ENCODE assay signal across 18 cellular contexts in the genomic region with DNA sequence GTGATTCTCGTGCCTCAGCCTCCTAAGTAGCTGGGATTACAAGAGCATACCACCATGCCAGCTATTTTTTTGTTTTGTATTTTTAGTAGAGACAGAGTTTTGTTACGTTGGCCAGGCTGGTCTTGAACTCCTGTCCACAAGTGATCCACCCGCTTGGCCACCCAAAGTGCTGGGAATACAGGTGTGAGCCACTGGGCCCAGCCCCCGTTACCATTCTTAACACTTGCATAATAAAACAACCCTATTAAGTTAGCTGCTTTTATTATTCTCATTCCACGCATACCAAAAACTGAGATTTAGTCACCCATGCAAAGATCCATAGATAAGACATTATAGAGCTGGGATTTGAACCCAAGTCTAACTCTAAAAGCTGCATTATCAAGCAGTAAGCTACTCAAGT. TPM values are rescaled to one million over a fixed set of nuclear protein-coding genes. Genes with fewer than 3 reads are reported as not detected.
DNase-seq lines count a peak whose midpoint lies in the region; ATAC-seq, FAIRE-seq and TF ChIP-seq lines count a peak whose summit lies in the region.
"Had no signal": no experiment of that assay in that cellular context is flagged by ENCODE, and none has a peak within 500 bp of the region (broad histone marks: within the 10 kb centered on the region; RNA-seq: fewer than 3 reads in every experiment).

No MANE protein-coding gene starts in this region.

- H2BK5ac ChIP-seq in H1 (ENCODE audit: low read depth, low read length), result no peak overlapping the region
- H2BK5ac ChIP-seq in mesendoderm (ENCODE audit: low read length), result no peak overlapping the region

- H3K27ac ChIP-seq in BLaER1 (no peak overlapping the region), HUES64 (ENCODE audit: low read depth, low read length) (0 out of 2 replicates have a peak overlapping the region, but pooled peaks have one; percentile 45), H1 (ENCODE audit: low read depth, low read length) (no peak overlapping the region), mesendoderm (ENCODE audit: low read depth, low read length) (no peak overlapping the region), kidney (ENCODE audit: low read depth in 2 of 2, low read length in 2 of 2) (no peak overlapping the region)
- H3K27ac ChIP-seq: 22Rv1, A549 had no signal

- H3K4me3 Mint-ChIP-seq in activated CD4-positive, alpha-beta T cell treated with anti-CD3 and anti-CD28 coated beads, Interleukin-2, amount 10 ng/mL, durations not matched to agents 24 days and 14 days, result no peak overlapping the region
- H3K4me3 Mint-ChIP-seq: CD14-positive monocyte; CD4-positive, alpha-beta memory T cell; HFFc6 had no signal

- H3K23ac ChIP-seq in H1 (ENCODE audit: insufficient read length), result no peak overlapping the region
- no peak overlapping the region for H3K23ac ChIP-seq in mesendoderm (ENCODE audit: low read length)

- no peaks in the 10 kb centered on the region for H3K9me3 ChIP-seq in BLaER1
- no peaks in the 10 kb centered on the region for H3K9me3 ChIP-seq in HUES64 (ENCODE audit: insufficient read depth, low read depth, low read length)
- no peaks in the 10 kb centered on the region for H3K9me3 ChIP-seq in H1 (ENCODE audit: insufficient read depth in 2 of 2, low read depth in 1 of 2, low read length in 1 of 2)
- no peaks in the 10 kb centered on the region for H3K9me3 ChIP-seq in kidney (ENCODE audit: control insufficient read depth in 1 of 2, low read length in 2 of 2)
- H3K9me3 ChIP-seq: A549 had no signal

- no peak overlapping the region for H3K27ac Mint-ChIP-seq in activated CD4-positive, alpha-beta T cell treated with anti-CD3 and anti-CD28 coated beads, Interleukin-2, amount 10 ng/mL, durations not matched to agents 24 days and 14 days
- H3K27ac Mint-ChIP-seq: CD14-positive monocyte; CD4-positive, alpha-beta memory T cell; HFFc6 had no signal

- H3K4me1 Mint-ChIP-seq in activated CD4-positive, alpha-beta T cell treated with anti-CD3 and anti-CD28 coated beads, Interleukin-2, amount 10 ng/mL, durations not matched to agents 24 days and 14 days, result no peaks in the 10 kb centered on the region
- H3K4me1 Mint-ChIP-seq: CD14-positive monocyte; CD4-positive, alpha-beta memory T cell had no signal

- no peaks in the 10 kb centered on the region for H3K27me3 Mint-ChIP-seq in activated CD4-positive, alpha-beta T cell treated with anti-CD3 and anti-CD28 coated beads, Interleukin-2, amount 10 ng/mL, durations not matched to agents 24 days and 14 days
- H3K27me3 Mint-ChIP-seq: CD4-positive, alpha-beta memory T cell had no signal

- H3K79me1 ChIP-seq in H1 (ENCODE audit: low read depth, low read length) (no peaks in the 10 kb centered on the region), mesendoderm (ENCODE audit: low read length) (no peaks in the 10 kb centered on the region)

- H2AK5ac ChIP-seq in H1 (ENCODE audit: low read depth, low read length), result no peak overlapping the region
- no peak overlapping the region for H2AK5ac ChIP-seq in mesendoderm (ENCODE audit: low read length)

- no peak for TF ChIP-seq RAD21 in H1 (IDR thresholded peaks at IDR 0.05 in 1 of 2, conservative IDR thresholded peaks at IDR 0.05 in 1 of 2; ENCODE audit: low read depth in 2 of 2, low read length in 2 of 2)

- H2BK15ac ChIP-seq in H1 (ENCODE audit: low read length) (no peak overlapping the region), mesendoderm (replicated peaks; ENCODE audit: low read depth) (no peak overlapping the region)

- H3K27me3 ChIP-seq in BLaER1 (no peaks in the 10 kb centered on the region), HUES64 (ENCODE audit: insufficient read depth, low read length) (no peaks in the 10 kb centered on the region), H1 (replicated peaks in 1 of 4; ENCODE audit: control insufficient read depth in 3 of 4, extremely low read depth in 1 of 4, insufficient read depth in 3 of 4, low read length in 3 of 4) (no peaks in the 10 kb centered on the region), mesendoderm (ENCODE audit: insufficient read depth, low read length, poor library complexity) (no peaks in the 10 kb centered on the region)

- TF ChIP-seq EP300 in H1 (IDR thresholded peaks at IDR 0.05; ENCODE audit: borderline replicate concordance in 1 of 2, low read depth in 2 of 2, low read length in 2 of 2), result no peak

- H4K20me1 ChIP-seq in BLaER1, result no peaks in the 10 kb centered on the region
- H4K20me1 ChIP-seq in H1 (replicated peaks in 1 of 2; ENCODE audit: control insufficient read depth in 1 of 2, insufficient read depth in 2 of 2, low read length in 2 of 2), result no peaks in the 10 kb centered on the region

- H2BK12ac ChIP-seq in H1 (ENCODE audit: low read depth, low read length), result no peak overlapping the region

- DNase-seq in H1 (ENCODE audit: low read depth in 1 of 2, low spot score in 2 of 2) (peak in 1 of 2 experiments; percentile 7), mesendoderm (peak; percentile 46), kidney (no peak)
- no peak for DNase-seq in activated CD4-positive, alpha-beta T cell treated with anti-CD3 and anti-CD28 coated beads, Interleukin-2, amount 10 ng/mL, durations not matched to agents 24 days and 14 days
- DNase-seq: AML-193; CD4-positive, alpha-beta memory T cell; DMS79 treated with DMSO at 0.1 percent for 48 hours; GF-D8; HFFc6 had no signal

- H3K36me3 ChIP-seq in BLaER1, result no peaks in the 10 kb centered on the region
- H3K36me3 ChIP-seq in HUES64 (ENCODE audit: insufficient read depth, low read length), result no peaks in the 10 kb centered on the region
- no peaks in the 10 kb centered on the region for H3K36me3 ChIP-seq in H1 (ENCODE audit: control insufficient read depth in 2 of 4, insufficient read depth in 4 of 4, low read length in 3 of 4)
- H3K36me3 ChIP-seq in mesendoderm (ENCODE audit: control insufficient read depth, insufficient read depth, low read length), result no peaks in the 10 kb centered on the region
- H3K36me3 ChIP-seq in kidney (ENCODE audit: control insufficient read depth in 1 of 2, insufficient read depth in 2 of 2, low read length in 2 of 2), result no peaks in the 10 kb centered on the region

- intact Hi-C loops in activated CD4-positive, alpha-beta T cell treated with anti-CD3 and anti-CD28 coated beads, Interleukin-2, amount 10 ng/mL, durations not matched to agents 24 days and 14 days (cut with micrococcal nuclease), result no loop called here
- intact Hi-C loops in kidney (cut with DNase I), result no loop called here

- H3K9me3 Mint-ChIP-seq in activated CD4-positive, alpha-beta T cell treated with anti-CD3 and anti-CD28 coated beads, Interleukin-2, amount 10 ng/mL, durations not matched to agents 24 days and 14 days, result no peaks in the 10 kb centered on the region
- H3K9me3 Mint-ChIP-seq: CD14-positive monocyte, HFFc6 had no signal

- H3K4me2 ChIP-seq in BLaER1 (peak overlapping the region; percentile 45), H1 (ENCODE audit: insufficient read depth in 1 of 2, low read depth in 2 of 2, low read length in 2 of 2) (no peak overlapping the region; a peak in 1 of 4 replicates), mesendoderm (ENCODE audit: low read length) (no peak overlapping the region)
- H3K4me2 ChIP-seq: A549 had no signal

- 84% methylated on average over 5 of the region's 5 CpGs for WGBS in HUES64
- 71% methylated on average over 4 of the region's 5 CpGs; no CpG with 5 or more reads in 1 of the 2 experiments for WGBS in H1 (ENCODE audit: extremely low coverage in 1 of 2, insufficient coverage in 1 of 2, insufficient read length in 1 of 2, insufficient replicate concordance in 2 of 2, low coverage in 1 of 2, low lambda C conversion rate in 2 of 2, missing lambda C conversion rate in 1 of 2), 2 experiments
- WGBS in mesendoderm (ENCODE audit: extremely low coverage, insufficient coverage, low lambda C conversion rate), result no CpG with 5 or more reads among the region's 5 CpGs

- no peak overlapping the region for H2AFZ ChIP-seq in H1 (ENCODE audit: low read length)

- H3K4ac ChIP-seq in H1 (replicated peaks; ENCODE audit: insufficient read length, low read depth, low read length) (no peak overlapping the region), mesendoderm (ENCODE audit: low read depth, low read length) (no peak overlapping the region)

- H3K9ac ChIP-seq in BLaER1 (no peak overlapping the region), HUES64 (ENCODE audit: low read depth, low read length) (no peak overlapping the region; the same call in 1 of the 2 replicates), H1 (replicated peaks in 1 of 4; ENCODE audit: extremely low read depth in 1 of 4, low read depth in 3 of 4, low read length in 3 of 4) (no peak overlapping the region), mesendoderm (ENCODE audit: low read length) (no peak overlapping the region), kidney (ENCODE audit: low read length in 2 of 2) (no peak overlapping the region)

- H3K79me2 ChIP-seq in H1 (ENCODE audit: control insufficient read depth in 1 of 2, insufficient read depth in 2 of 2, low read length in 2 of 2) (no peaks in the 10 kb centered on the region), mesendoderm (ENCODE audit: control insufficient read depth, insufficient read depth, low read length) (no peaks in the 10 kb centered on the region)

- TF ChIP-seq POLR2A in H1 (IDR thresholded peaks at IDR 0.05; ENCODE audit: control extremely low read depth in 1 of 2, low read depth in 2 of 2, low read length in 2 of 2), result no peak

- H4K8ac ChIP-seq in H1 (ENCODE audit: extremely low read depth, insufficient read depth, low read length) (no peak overlapping the region), mesendoderm (ENCODE audit: low read depth, low read length) (no peak overlapping the region)

- FAIRE-seq in H1 (lab: Jason Lieb, UNC), result no peak
- no peak for FAIRE-seq in kidney (lab: Jason Lieb, UNC)
- FAIRE-seq: A549, H54 had no signal

- H3K56ac ChIP-seq in H1 (replicated peaks; ENCODE audit: insufficient read length, low read depth, low read length), result no peak overlapping the region
- no peak overlapping the region for H3K56ac ChIP-seq in mesendoderm (ENCODE audit: low read length)

- H4K5ac ChIP-seq in H1 (ENCODE audit: insufficient read length, low read depth, low read length) (no peak overlapping the region), mesendoderm (ENCODE audit: low read length) (no peak overlapping the region)

- H3K36me3 Mint-ChIP-seq in activated CD4-positive, alpha-beta T cell treated with anti-CD3 and anti-CD28 coated beads, Interleukin-2, amount 10 ng/mL, durations not matched to agents 24 days and 14 days (ENCODE audit: low read depth), result no peaks in the 10 kb centered on the region
- H3K36me3 Mint-ChIP-seq: CD14-positive monocyte; CD4-positive, alpha-beta memory T cell had no signal

- no peak for ATAC-seq in GM18517 (IDR thresholded peaks at IDR 0.05; ENCODE audit: unreplicated experiment)
- ATAC-seq: A549, HCT116 had no signal

- no peak for TF ChIP-seq CTCF in H1 (IDR thresholded peaks at IDR 0.05; ENCODE audit: control extremely low read depth in 1 of 3, insufficient read depth in 1 of 3, low read depth in 1 of 3, low read length in 3 of 3)
- TF ChIP-seq CTCF in kidney (IDR thresholded peaks at IDR 0.05; ENCODE audit: borderline replicate concordance, extremely low read depth, insufficient read depth), result no peak

- no peak overlapping the region for H2BK20ac ChIP-seq in H1 (ENCODE audit: low read length)

- H3K18ac ChIP-seq in H1 (ENCODE audit: extremely low read depth, low read length) (no peak overlapping the region; the same call in 1 of the 2 replicates), mesendoderm (ENCODE audit: low read length) (no peak overlapping the region)

- POLR2A ChIA-PET in H1 (lab: Charles Lee; ENCODE audit: partially characterized antibody), result no interaction called here

- no peak overlapping the region for H4K91ac ChIP-seq in H1 (replicated peaks; ENCODE audit: insufficient read length, low read length)

- H3K14ac ChIP-seq in H1 (ENCODE audit: insufficient read length), result no peak overlapping the region

- no peak overlapping the region for H2BK120ac ChIP-seq in H1 (replicated peaks; ENCODE audit: low read depth, low read length)
- no peak overlapping the region for H2BK120ac ChIP-seq in mesendoderm (ENCODE audit: low read depth, low read length)

- H3K23me2 ChIP-seq in H1 (ENCODE audit: low read depth, low read length), result no peaks in the 10 kb centered on the region

- CTCF ChIA-PET in H1 (lab: Charles Lee; ENCODE audit: partially characterized antibody), result no interaction called here

- no peak overlapping the region for H3K4me3 ChIP-seq in BLaER1
- H3K4me3 ChIP-seq in HUES64 (ENCODE audit: low read length), result no peak overlapping the region
- H3K4me3 ChIP-seq in H1 (ENCODE audit: extremely low read depth in 1 of 4, insufficient read depth in 2 of 4, low read depth in 3 of 4, low read length in 4 of 4), result no peak overlapping the region
- H3K4me3 ChIP-seq in mesendoderm (ENCODE audit: low read length), result no peak overlapping the region
- H3K4me3 ChIP-seq in kidney (ENCODE audit: low read length in 2 of 2), result no peak overlapping the region
- H3K4me3 ChIP-seq: A549 had no signal

- H3K4me1 ChIP-seq in BLaER1, result peaks cover 7% of the 10 kb centered on the region; the same call in 1 of the 2 replicates
- H3K4me1 ChIP-seq in HUES64 (ENCODE audit: insufficient read depth, low read length), result no peaks in the 10 kb centered on the region
- no peaks in the 10 kb centered on the region for H3K4me1 ChIP-seq in H1 (replicated peaks in 1 of 4; ENCODE audit: control insufficient read depth in 3 of 4, insufficient read depth in 4 of 4, low read length in 3 of 4)
- H3K4me1 ChIP-seq in mesendoderm (ENCODE audit: control insufficient read depth, low read depth, low read length), result no peaks in the 10 kb centered on the region
- no peaks in the 10 kb centered on the region for H3K4me1 ChIP-seq in kidney (ENCODE audit: control insufficient read depth in 1 of 2, insufficient read depth in 1 of 2, low read depth in 1 of 2, low read length in 2 of 2)
- H3K4me1 ChIP-seq: A549 had no signal

RNA-seq across cellular contexts. Expression of gene TEX13A, which starts 6.0 kb away (rescaled TPM):
- not detected for polyA plus RNA-seq in HUES64 (2013, experiment 1 of 2)
- polyA plus RNA-seq in HUES64 (2013, experiment 2 of 2), result not detected
- not detected in 2 replicates for total RNA-seq in H1 (2021; fragmentation: NEBNext Ultra II Directional; extraction: Animal tissue kit (Norgen Biotek cat#: 25700))
- polyA plus RNA-seq in H1 (2011; rRNA removed) (not detected in 2 replicates), kidney (ENCODE audit: insufficient read depth, low read depth, low replicate concordance) (not detected)
- polyA plus RNA-seq in H1 (2011; cell fraction: cytosol; rRNA removed), result 0.05 TPM
- polyA plus RNA-seq in H1 (2011; cell fraction: nucleus; rRNA removed), result not detected
- not detected in 4 replicates for polyA plus RNA-seq in H1 (2012, experiment 1 of 2)
- polyA plus RNA-seq in H1 (2012, experiment 2 of 2), result not detected
- polyA plus RNA-seq in H1 (2013, experiment 1 of 2), result not detected
- polyA plus RNA-seq in H1 (2013, experiment 2 of 2), result 0.06 TPM
- not detected in 2 replicates for polyA minus RNA-seq in H1 (2011; rRNA and poly(A)+ RNA removed)
- not detected for polyA minus RNA-seq in H1 (2011; cell fraction: cytosol; rRNA and poly(A)+ RNA removed)
- not detected for polyA minus RNA-seq in H1 (2011; cell fraction: nucleus; rRNA and poly(A)+ RNA removed)
- not detected for polyA plus RNA-seq in mesendoderm (2013, experiment 1 of 2)
- polyA plus RNA-seq in mesendoderm (2013, experiment 2 of 2), result not detected
- total RNA-seq in activated CD4-positive, alpha-beta T cell treated with anti-CD3 and anti-CD28 coated beads, Interleukin-2, amount 10 ng/mL, durations not matched to agents 24 days and 14 days, result not detected in 2 replicates
- not detected for total RNA-seq in kidney
- total RNA-seq: CD4-positive, alpha-beta memory T cell; HFFc6 had no signal
- polyA plus RNA-seq: A549; BJ; CD14-positive monocyte; CD4-positive, alpha-beta memory T cell had no signal
